Comparison of ENCODE assay signal across 23 cellular contexts in the genomic region with DNA sequence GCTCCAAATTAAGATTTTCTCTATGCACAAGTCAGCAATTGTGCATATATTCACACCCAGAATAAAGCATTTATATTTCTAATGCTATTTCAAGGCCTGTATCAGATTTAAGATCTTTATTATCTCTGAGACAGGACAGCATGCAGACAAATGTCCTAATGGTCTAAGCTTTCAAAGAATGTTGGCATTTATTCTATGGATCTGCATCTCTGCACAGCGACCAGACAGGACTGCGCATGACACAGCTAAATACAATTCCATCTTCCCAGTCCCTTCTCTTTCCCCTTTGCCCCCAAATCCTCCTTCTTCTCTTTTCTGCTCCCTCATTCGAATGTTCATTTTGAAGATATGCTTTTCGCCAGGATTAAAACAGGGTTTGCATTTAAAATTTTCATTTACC.
"Had no signal": no experiment of that assay in that cellular context is flagged by ENCODE, and none has a peak within 500 bp of the region (broad histone marks: within the 10 kb centered on the region; RNA-seq: fewer than 3 reads in every experiment).

No MANE protein-coding gene starts in this region.

- H3K4me1 ChIP-seq: body of pancreas had no signal

- DNase-seq: activated CD4-positive, alpha-beta T cell treated with anti-CD3 and anti-CD28 coated beads for 48 hours; activated CD4-positive, alpha-beta T cell treated with anti-CD3 and anti-CD28 coated beads, Interleukin-2, amount 50 U/mL, for 4 hours; activated CD4-positive, CD25-positive, alpha-beta regulatory T cell treated with anti-CD3 and anti-CD28 coated beads, Interleukin-2, amount 50 U/mL, for 72 hours; activated CD8-positive, alpha-beta memory T cell treated with anti-CD3 and anti-CD28 coated beads, Interleukin-2, amount 50 U/mL, for 48 hours; activated CD8-positive, alpha-beta T cell treated with anti-CD3 and anti-CD28 coated beads, Interleukin-2, amount 10 ng/mL, durations not matched to agents 7 days and 5 days; activated T-cell treated with anti-CD3 and anti-CD28 coated beads, Interleukin-2, amount 50 U/mL, for 1 hour; aorta; body of pancreas; central memory CD4-positive, alpha-beta T cell; KG1; MV-4-11; NCI-H1092 treated with DMSO at 0.1 percent for 48 hours; NCI-H1417 treated with DMSO at 0.1 percent for 48 hours; NCI-H1694 treated with DMSO at 0.1 percent for 48 hours; NCI-H2029 treated with DMSO at 0.1 percent for 48 hours; NCI-H345; NCI-H510A; NCI-H526 treated with DMSO at 0.1 percent for 48 hours; NCI-H82; SIG-M5; T-helper 17 cell; T-helper 9 cell had no signal

- H3K27me3 ChIP-seq: body of pancreas had no signal

- H3K4me3 ChIP-seq: body of pancreas had no signal

- H3K9me3 ChIP-seq: body of pancreas had no signal

- ATAC-seq: activated CD8-positive, alpha-beta T cell treated with anti-CD3 and anti-CD28 coated beads, Interleukin-2, amount 10 ng/mL, durations not matched to agents 7 days and 5 days; body of pancreas; T-helper 17 cell; WTC11 had no signal

- H3K27ac ChIP-seq: body of pancreas had no signal
